38 cellular contexts compared by ENCODE assay signal in genomic region chr6:118945217-118945616, GRCh38.
"Had no signal": no experiment of that assay in that cellular context is flagged by ENCODE, and none has a peak within 500 bp of the region (broad histone marks: within the 10 kb centered on the region; RNA-seq: fewer than 3 reads in every experiment).

No MANE protein-coding gene starts in this region.

- H3K4me1 Mint-ChIP-seq: activated naive CD4-positive, alpha-beta T cell treated with anti-CD3 and anti-CD28 coated beads, Interleukin-2, amount 10 ng/mL, durations not matched to agents 7 days and 5 days; activated naive CD4-positive, alpha-beta T cell treated with anti-CD3 and anti-CD28 coated beads, Interleukin-2, amount 50 U/mL, for 24 hours; activated naive CD8-positive, alpha-beta T cell treated with anti-CD3 and anti-CD28 coated beads for 36 hours; activated naive CD8-positive, alpha-beta T cell treated with anti-CD3 and anti-CD28 coated beads, Interleukin-2, amount 10 ng/mL, durations not matched to agents 7 days and 5 days; activated naive CD8-positive, alpha-beta T cell treated with anti-CD3 and anti-CD28 coated beads, Interleukin-2, amount 50 U/mL, for 24 hours; activated T-helper 17 cell treated with anti-CD3 and anti-CD28 coated beads, Interleukin-2, amount 50 U/mL, for 72 hours; brain; central memory CD8-positive, alpha-beta T cell had no signal

- H3K36me3 ChIP-seq: adrenal gland, ascending aorta, brain microvascular endothelial cell, breast epithelium, cardiac muscle cell had no signal

- H3K4me3 ChIP-seq: adrenal gland, ascending aorta, body of pancreas, breast epithelium, cardiac muscle cell had no signal

- H3K27ac ChIP-seq: adrenal gland, ascending aorta, body of pancreas, brain microvascular endothelial cell, breast epithelium, cardiac muscle cell had no signal

- H3K27me3 Mint-ChIP-seq: activated naive CD4-positive, alpha-beta T cell treated with anti-CD3 and anti-CD28 coated beads, Interleukin-2, amount 50 U/mL, for 24 hours; activated naive CD8-positive, alpha-beta T cell; activated naive CD8-positive, alpha-beta T cell treated with anti-CD3 and anti-CD28 coated beads for 36 hours; activated naive CD8-positive, alpha-beta T cell treated with anti-CD3 and anti-CD28 coated beads, Interleukin-2, amount 50 U/mL, for 24 hours; activated T-cell treated with anti-CD3 and anti-CD28 coated beads, Interleukin-2, amount 50 U/mL, for 24 hours; activated T-helper 17 cell treated with anti-CD3 and anti-CD28 coated beads, Interleukin-2, amount 50 U/mL, for 72 hours; central memory CD8-positive, alpha-beta T cell had no signal

- H3K27ac Mint-ChIP-seq: activated naive CD4-positive, alpha-beta T cell treated with anti-CD3 and anti-CD28 coated beads for 36 hours; activated naive CD4-positive, alpha-beta T cell treated with anti-CD3 and anti-CD28 coated beads, Interleukin-2, amount 10 ng/mL, durations not matched to agents 7 days and 5 days; activated naive CD4-positive, alpha-beta T cell treated with anti-CD3 and anti-CD28 coated beads, Interleukin-2, amount 50 U/mL, for 24 hours; activated naive CD4-positive, alpha-beta T cell treated with anti-CD3 and anti-CD28 coated beads, Interleukin-2, amount 50 U/mL, for 72 hours; activated naive CD8-positive, alpha-beta T cell; activated naive CD8-positive, alpha-beta T cell treated with anti-CD3 and anti-CD28 coated beads for 36 hours; activated naive CD8-positive, alpha-beta T cell treated with anti-CD3 and anti-CD28 coated beads, Interleukin-2, amount 10 ng/mL, durations not matched to agents 7 days and 5 days; activated naive CD8-positive, alpha-beta T cell treated with anti-CD3 and anti-CD28 coated beads, Interleukin-2, amount 50 U/mL, for 24 hours; activated T-cell treated with anti-CD3 and anti-CD28 coated beads, Interleukin-2, amount 50 U/mL, for 24 hours; activated T-cell treated with anti-CD3 and anti-CD28 coated beads, Interleukin-2, amount 50 U/mL, for 72 hours; activated T-helper 1 cell treated with anti-CD3 and anti-CD28 coated beads, Interleukin-12 subunit alpha, Interleukin-12 subunit beta, Interleukin-2, Interleukin-4 antibody, amounts not matched to agents 30 ng/mL and 10 ng/mL and 1 ng/mL, durations not matched to agents 14 hours and 24 hours and 36 hours; activated T-helper 17 cell treated with anti-CD3 and anti-CD28 coated beads, Interleukin-2, amount 50 U/mL, for 72 hours; activated T-helper 2 cell treated with anti-CD3 and anti-CD28 coated beads, Interferon-gamma antibody, Interleukin-2, Interleukin-4, amounts not matched to agents 10 μg/mL and 5 μg/mL and 100 μg/mL, durations not matched to agents 14 hours and 24 hours and 36 hours; brain had no signal

- H3K4me3 Mint-ChIP-seq: activated naive CD4-positive, alpha-beta T cell treated with anti-CD3 and anti-CD28 coated beads for 36 hours; activated naive CD4-positive, alpha-beta T cell treated with anti-CD3 and anti-CD28 coated beads, Interleukin-2, amount 10 ng/mL, durations not matched to agents 7 days and 5 days; activated naive CD4-positive, alpha-beta T cell treated with anti-CD3 and anti-CD28 coated beads, Interleukin-2, amount 50 U/mL, for 24 hours; activated naive CD8-positive, alpha-beta T cell; activated naive CD8-positive, alpha-beta T cell treated with anti-CD3 and anti-CD28 coated beads for 36 hours; activated naive CD8-positive, alpha-beta T cell treated with anti-CD3 and anti-CD28 coated beads, Interleukin-2, amount 10 ng/mL, durations not matched to agents 7 days and 5 days; activated naive CD8-positive, alpha-beta T cell treated with anti-CD3 and anti-CD28 coated beads, Interleukin-2, amount 50 U/mL, for 24 hours; activated T-cell treated with anti-CD3 and anti-CD28 coated beads, Interleukin-2, amount 50 U/mL, for 24 hours; activated T-cell treated with anti-CD3 and anti-CD28 coated beads, Interleukin-2, amount 50 U/mL, for 4 hours; activated T-cell treated with anti-CD3 and anti-CD28 coated beads, Interleukin-2, amount 50 U/mL, for 72 hours; activated T-helper 1 cell treated with anti-CD3 and anti-CD28 coated beads, Interleukin-12 subunit alpha, Interleukin-12 subunit beta, Interleukin-2, Interleukin-4 antibody, amounts not matched to agents 30 ng/mL and 10 ng/mL and 1 ng/mL, durations not matched to agents 14 hours and 24 hours and 36 hours; activated T-helper 17 cell treated with anti-CD3 and anti-CD28 coated beads, Interleukin-2, amount 50 U/mL, for 72 hours; brain; central memory CD8-positive, alpha-beta T cell had no signal

- H3K27me3 ChIP-seq: adrenal gland, ascending aorta, body of pancreas, brain microvascular endothelial cell, breast epithelium, cardiac muscle cell had no signal

- FAIRE-seq: bronchial epithelial cell had no signal

- DNase-seq: activated effector memory CD4-positive, alpha-beta T cell treated with anti-CD3 and anti-CD28 coated beads, Interleukin-2, amount 50 U/mL, for 16 hours; activated effector memory CD4-positive, alpha-beta T cell treated with Interleukin-2 at 50 U/mL for 16 hours; activated gamma-delta T cell; activated gamma-delta T cell treated with Interleukin-2 at 50 U/mL for 16 hours; activated naive CD4-positive, alpha-beta T cell; activated naive CD4-positive, alpha-beta T cell treated with anti-CD3 and anti-CD28 coated beads for 36 hours; activated naive CD4-positive, alpha-beta T cell treated with anti-CD3 and anti-CD28 coated beads, Interleukin-2, amount 10 ng/mL, durations not matched to agents 7 days and 5 days; activated naive CD4-positive, alpha-beta T cell treated with anti-CD3 and anti-CD28 coated beads, Interleukin-2, amount 50 U/mL, for 16 hours; activated naive CD4-positive, alpha-beta T cell treated with Interleukin-2 at 50 U/mL for 16 hours; activated naive CD8-positive, alpha-beta T cell treated with anti-CD3 and anti-CD28 coated beads for 36 hours; activated naive CD8-positive, alpha-beta T cell treated with anti-CD3 and anti-CD28 coated beads, Interleukin-2, amount 10 ng/mL, durations not matched to agents 7 days and 5 days; activated naive CD8-positive, alpha-beta T cell treated with anti-CD3 and anti-CD28 coated beads, Interleukin-2, amount 50 U/mL, for 24 hours; activated T-cell treated with anti-CD3 and anti-CD28 coated beads, Interleukin-2, amount 50 U/mL, for 24 hours; activated T-cell treated with anti-CD3 and anti-CD28 coated beads, Interleukin-2, amount 50 U/mL, for 4 hours; activated T-cell treated with anti-CD3 and anti-CD28 coated beads, Interleukin-2, amount 50 U/mL, for 48 hours; activated T-cell treated with anti-CD3 and anti-CD28 coated beads, Interleukin-2, amount 50 U/mL, for 72 hours; adrenal gland; amniotic stem cell; amygdala; anterior cingulate cortex; aorta; body of pancreas; brain microvascular endothelial cell; caudate nucleus; central memory CD4-positive, alpha-beta T cell; cerebellar nuclear complex had no signal

- ATAC-seq: activated naive CD4-positive, alpha-beta T cell treated with anti-CD3 and anti-CD28 coated beads, Interleukin-2, amount 50 U/mL, for 72 hours; activated naive CD8-positive, alpha-beta T cell treated with anti-CD3 and anti-CD28 coated beads, Interleukin-2, amount 50 U/mL, for 24 hours; activated T-cell treated with anti-CD3 and anti-CD28 coated beads, Interleukin-2, amount 50 U/mL, for 4 hours; activated T-cell treated with anti-CD3 and anti-CD28 coated beads, Interleukin-2, amount 50 U/mL, for 72 hours; activated T-helper 17 cell treated with anti-CD3 and anti-CD28 coated beads, Interleukin-2, amount 50 U/mL, for 72 hours; body of pancreas had no signal

- H3K9me3 ChIP-seq: body of pancreas had no signal

- H3K4me1 ChIP-seq: adrenal gland, ascending aorta, body of pancreas, breast epithelium had no signal
